ENCODE assay signal across 9 cellular contexts in the genomic region with DNA sequence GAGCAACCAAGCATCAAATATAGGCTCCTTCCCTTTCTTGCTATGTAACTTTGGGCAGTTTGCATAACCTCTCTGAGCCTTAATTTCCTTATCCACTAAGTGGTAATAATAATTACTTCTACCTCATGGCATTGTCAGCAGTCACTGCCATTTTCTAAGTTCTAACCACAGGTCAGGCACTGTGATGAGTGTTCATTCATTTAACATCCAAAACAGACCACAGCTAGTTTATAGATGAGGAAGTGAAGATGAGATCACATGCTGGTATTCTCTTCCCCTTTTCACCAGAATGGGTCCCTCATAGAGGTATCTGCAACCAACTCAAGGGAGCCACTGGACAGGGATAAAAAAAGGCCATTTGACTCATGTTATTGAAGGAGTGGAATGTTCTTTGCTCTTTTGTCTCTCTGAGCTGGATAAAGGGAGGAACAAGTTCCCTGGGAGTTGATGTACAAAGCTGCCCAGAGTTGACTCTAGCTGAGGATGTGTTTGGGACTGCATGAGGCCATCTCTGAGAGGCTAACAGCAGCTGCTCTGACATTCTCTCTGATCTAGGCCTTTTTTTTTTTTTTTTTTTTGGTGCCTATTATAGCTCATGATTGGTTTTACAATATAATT.
A peak's percentile ranks its signal among the peaks of the same experiment; 100 is the strongest.
DNase-seq lines count a peak whose midpoint lies in the region; ATAC-seq and TF ChIP-seq lines count a peak whose summit lies in the region.
"Had no signal": no experiment of that assay in that cellular context is flagged by ENCODE, and none has a peak within 500 bp of the region (broad histone marks: within the 10 kb centered on the region; RNA-seq: fewer than 3 reads in every experiment).

No MANE protein-coding gene starts in this region.

- POLR2A ChIA-PET in activated CD8-positive, alpha-beta T cell treated with anti-CD3 and anti-CD28 coated beads for 36 hours (lab: Charles Lee) = interaction anchor here (1.0 to 1.5 kb wide), 2 partner anchors 9 to 40 kb away, joined by 3 to 4 read pairs; no protein-coding TSS in a partner anchor

- no peaks in the 10 kb centered on the region for H3K9me3 Mint-ChIP-seq in activated CD8-positive, alpha-beta T cell treated with anti-CD3 and anti-CD28 coated beads for 36 hours
- H3K9me3 Mint-ChIP-seq: stimulated activated naive CD8-positive, alpha-beta T cell treated with anti-CD3 and anti-CD28 coated beads, Interleukin-15, Interleukin-2, amounts not matched to agents 100 ng/mL and 50 ng/mL, for 24 hours had no signal

- H3K27ac Mint-ChIP-seq in activated CD8-positive, alpha-beta T cell treated with anti-CD3 and anti-CD28 coated beads for 36 hours = no peak overlapping the region

- H3K27me3 Mint-ChIP-seq in activated CD8-positive, alpha-beta T cell treated with anti-CD3 and anti-CD28 coated beads for 36 hours = no peaks in the 10 kb centered on the region
- H3K27me3 Mint-ChIP-seq: stimulated activated naive CD8-positive, alpha-beta T cell treated with anti-CD3 and anti-CD28 coated beads, Interleukin-15, Interleukin-2, amounts not matched to agents 100 ng/mL and 50 ng/mL, for 24 hours had no signal

- no peak for DNase-seq in activated CD8-positive, alpha-beta T cell treated with anti-CD3 and anti-CD28 coated beads for 36 hours
- DNase-seq in SK-N-DZ (ENCODE audit: low spot score) = no peak
- no peak for DNase-seq in NCI-H1694 treated with DMSO at 0.1 percent for 48 hours (lab: John Stamatoyannopoulos, UW)
- DNase-seq in NCI-H446 treated with DMSO at 0.1 percent for 48 hours (lab: John Stamatoyannopoulos, UW) = no peak

- intact Hi-C loops in activated CD8-positive, alpha-beta T cell treated with anti-CD3 and anti-CD28 coated beads for 36 hours (cut with micrococcal nuclease) = no loop called here

- H3K4me3 Mint-ChIP-seq in activated CD8-positive, alpha-beta T cell treated with anti-CD3 and anti-CD28 coated beads for 36 hours = no peak overlapping the region
- H3K4me3 Mint-ChIP-seq: stimulated activated naive CD8-positive, alpha-beta T cell treated with anti-CD3 and anti-CD28 coated beads, Interleukin-15, Interleukin-2, amounts not matched to agents 100 ng/mL and 50 ng/mL, for 24 hours had no signal

- no peak overlapping the region for H3K9ac ChIP-seq in BLaER1 treated with 17β-estradiol and CSF1 and Interleukin-3, amounts not matched to agents 10 nM and 100 nM

- H3K27me3 ChIP-seq in BLaER1 treated with 17β-estradiol and CSF1 and Interleukin-3, amounts not matched to agents 10 nM and 100 nM = no peaks in the 10 kb centered on the region

- no peaks in the 10 kb centered on the region for H3K36me3 ChIP-seq in BLaER1 treated with 17β-estradiol and CSF1 and Interleukin-3, amounts not matched to agents 10 nM and 100 nM

- peaks cover 7 to 36% (median 21%) of the 10 kb centered on the region in 10 experiments; a peak in 19 of 20 replicates for H3K4me1 ChIP-seq in BLaER1 treated with 17β-estradiol and CSF1 and Interleukin-3, amounts not matched to agents 10 nM and 100 nM

- H3K4me3 ChIP-seq in BLaER1 treated with 17β-estradiol and CSF1 and Interleukin-3, amounts not matched to agents 10 nM and 100 nM = no peak overlapping the region

- H3K27ac ChIP-seq in BLaER1 treated with 17β-estradiol and CSF1 and Interleukin-3, amounts not matched to agents 10 nM and 100 nM = peak overlapping the region in 5 of 11 experiments; percentile 29 to 61 (median 53); a peak in 7 of 22 replicates

- H3K36me3 Mint-ChIP-seq in activated CD8-positive, alpha-beta T cell treated with anti-CD3 and anti-CD28 coated beads for 36 hours (ENCODE audit: low read depth) = no peaks in the 10 kb centered on the region

- no peak for TF ChIP-seq CTCF in activated CD8-positive, alpha-beta T cell treated with anti-CD3 and anti-CD28 coated beads for 36 hours (IDR thresholded peaks at IDR 0.05)

- CTCF ChIA-PET in activated CD8-positive, alpha-beta T cell treated with anti-CD3 and anti-CD28 coated beads for 36 hours (lab: Charles Lee) = interaction anchor here (0.9 to 5.6 kb wide), 6 partner anchors 9 to 106 kb away, joined by 3 to 35 read pairs (median 4); partner anchors contain the start of gene CTNNA3

- ATAC-seq in GM19395 (IDR thresholded peaks at IDR 0.05; ENCODE audit: unreplicated experiment) (peak; percentile 96), HG03175 (IDR thresholded peaks at IDR 0.05; ENCODE audit: unreplicated experiment) (peak; percentile 96), SK-N-SH treated with all-trans-retinoic acid at 6 μM for 48 hours (no peak)
- ATAC-seq in activated CD8-positive, alpha-beta T cell treated with anti-CD3 and anti-CD28 coated beads for 36 hours = peak; percentile 91

- H3K9me3 ChIP-seq in BLaER1 treated with 17β-estradiol and CSF1 and Interleukin-3, amounts not matched to agents 10 nM and 100 nM (replicated peaks in 1 of 11) = no peaks in the 10 kb centered on the region

- H3K4me2 ChIP-seq in BLaER1 treated with 17β-estradiol and CSF1 and Interleukin-3, amounts not matched to agents 10 nM and 100 nM = peak overlapping the region in 8 of 11 experiments; percentile 4 to 77 (median 45); a peak in 13 of 22 replicates

- peaks cover 12% of the 10 kb centered on the region for H3K4me1 Mint-ChIP-seq in activated CD8-positive, alpha-beta T cell treated with anti-CD3 and anti-CD28 coated beads for 36 hours (ENCODE audit: low read depth)

- no peaks in the 10 kb centered on the region for H4K20me1 ChIP-seq in BLaER1 treated with 17β-estradiol and CSF1 and Interleukin-3, amounts not matched to agents 10 nM and 100 nM

TF ChIP-seq in SK-N-SH treated with all-trans-retinoic acid at 6 μM for 48 hours, 23 proteins besides CTCF, POLR2A, EP300 and RAD21:
- TF ChIP-seq OSR1 (CRISPR knock-in tag; IDR thresholded peaks at IDR 0.05) (no peak), ARNTL (CRISPR knock-in tag; IDR thresholded peaks at IDR 0.05; ENCODE audit: borderline replicate concordance, low read depth) (no peak)
- TF ChIP-seq, protein P1, sequence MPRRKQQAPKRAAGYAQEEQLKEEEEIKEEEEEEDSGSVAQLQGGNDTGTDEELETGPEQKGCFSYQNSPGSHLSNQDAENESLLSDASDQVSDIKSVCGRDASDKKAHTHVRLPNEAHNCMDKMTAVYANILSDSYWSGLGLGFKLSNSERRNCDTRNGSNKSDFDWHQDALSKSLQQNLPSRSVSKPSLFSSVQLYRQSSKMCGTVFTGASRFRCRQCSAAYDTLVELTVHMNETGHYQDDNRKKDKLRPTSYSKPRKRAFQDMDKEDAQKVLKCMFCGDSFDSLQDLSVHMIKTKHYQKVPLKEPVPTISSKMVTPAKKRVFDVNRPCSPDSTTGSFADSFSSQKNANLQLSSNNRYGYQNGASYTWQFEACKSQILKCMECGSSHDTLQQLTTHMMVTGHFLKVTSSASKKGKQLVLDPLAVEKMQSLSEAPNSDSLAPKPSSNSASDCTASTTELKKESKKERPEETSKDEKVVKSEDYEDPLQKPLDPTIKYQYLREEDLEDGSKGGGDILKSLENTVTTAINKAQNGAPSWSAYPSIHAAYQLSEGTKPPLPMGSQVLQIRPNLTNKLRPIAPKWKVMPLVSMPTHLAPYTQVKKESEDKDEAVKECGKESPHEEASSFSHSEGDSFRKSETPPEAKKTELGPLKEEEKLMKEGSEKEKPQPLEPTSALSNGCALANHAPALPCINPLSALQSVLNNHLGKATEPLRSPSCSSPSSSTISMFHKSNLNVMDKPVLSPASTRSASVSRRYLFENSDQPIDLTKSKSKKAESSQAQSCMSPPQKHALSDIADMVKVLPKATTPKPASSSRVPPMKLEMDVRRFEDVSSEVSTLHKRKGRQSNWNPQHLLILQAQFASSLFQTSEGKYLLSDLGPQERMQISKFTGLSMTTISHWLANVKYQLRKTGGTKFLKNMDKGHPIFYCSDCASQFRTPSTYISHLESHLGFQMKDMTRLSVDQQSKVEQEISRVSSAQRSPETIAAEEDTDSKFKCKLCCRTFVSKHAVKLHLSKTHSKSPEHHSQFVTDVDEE (CRISPR knock-in tag; IDR thresholded peaks at IDR 0.05) = no peak
TF ChIP-seq in SK-N-SH treated with all-trans-retinoic acid at 6 μM for 48 hours: peak in this region for 0.
